In genomic region chr1:7961199-7962010, GRCh38 we compare ENCODE assay signal across 8 cellular contexts. TPM values are rescaled to one million over a fixed set of nuclear protein-coding genes. Genes with fewer than 3 reads are reported as not detected.
DNase-seq lines count a peak whose midpoint lies in the region; ATAC-seq and TF ChIP-seq lines count a peak whose summit lies in the region.

Gene PARK7 (plus strand): TSS chr1:7961711. CDS start chr1:7962786, 1,075 bp downstream.

- no peaks in the 10 kb centered on the region for H3K27me3 Mint-ChIP-seq in T-helper 17 cell

- ATAC-seq in GM18498 (IDR thresholded peaks at IDR 0.05; ENCODE audit: unreplicated experiment) (peak; percentile 92), HG02938 (IDR thresholded peaks at IDR 0.05; ENCODE audit: unreplicated experiment) (peak; percentile 93), T-helper 17 cell (peak; percentile 96)

- peaks cover 30% of the 10 kb centered on the region for H3K4me1 Mint-ChIP-seq in T-helper 17 cell

- peak within 1 kb of the TSS; percentile 76 for H3K4me3 ChIP-seq in left ventricle myocardium inferior
- peak within 1 kb of the TSS; percentile 75 to 93 for H3K4me3 ChIP-seq in prostate gland
- peak within 1 kb of the TSS; percentile 84 for H3K4me3 ChIP-seq in urinary bladder (ENCODE audit: low read depth, low read length)

- TF ChIP-seq CTCF in left ventricle myocardium inferior (IDR thresholded peaks at IDR 0.05; ENCODE audit: borderline replicate concordance) (peak; percentile 62), prostate gland (IDR thresholded peaks at IDR 0.05) (peak in 2 of 4 experiments; percentile 64 to 73)

- H3K27me3 ChIP-seq in left ventricle myocardium inferior (ENCODE audit: low read depth) (no peaks in the 10 kb centered on the region), prostate gland (replicated peaks; ENCODE audit: insufficient read depth) (no peaks in the 10 kb centered on the region)

- DNase-seq in NCI-H1694 treated with DMSO at 0.1 percent for 48 hours (lab: John Stamatoyannopoulos, UW) (peak; percentile 88), T-helper 17 cell (peak; percentile 99 to 100 (median 100)), amygdala (lab: John Stamatoyannopoulos, UW) (peak; percentile 94 to 100 (median 99)), left ventricle myocardium inferior (peak; percentile 100), prostate gland (ENCODE audit: low spot score) (peak; percentile 98)

- peak within 1 kb of the TSS; percentile 99 for H3K4me3 Mint-ChIP-seq in T-helper 17 cell

- H3K27ac ChIP-seq in left ventricle myocardium inferior (replicated peaks) (peak within 1 kb of the TSS; percentile 92), prostate gland (peak within 1 kb of the TSS; percentile 86 to 94), urinary bladder (ENCODE audit: low read depth) (peak within 1 kb of the TSS; percentile 89)

- peak within 1 kb of the TSS; percentile 99 for H3K27ac Mint-ChIP-seq in T-helper 17 cell

- TF ChIP-seq POLR2A in prostate gland (IDR thresholded peaks at IDR 0.05): peak; percentile 85

- intact Hi-C loops in left ventricle myocardium inferior (cut with micrococcal nuclease): no loop called here
- intact Hi-C loops in prostate gland (cut with DNase I): no loop called here

- H3K36me3 ChIP-seq in left ventricle myocardium inferior (peaks cover 36% of the 10 kb centered on the region), prostate gland (peaks cover 0 to 7% of the 10 kb centered on the region in 2 donors), urinary bladder (ENCODE audit: insufficient read depth) (peaks cover 2% of the 10 kb centered on the region)

- 1% methylated on average over 47 of the region's 81 CpGs for WGBS in prostate gland
- under 1% methylated on average over 81 of the region's 81 CpGs for WGBS in urinary bladder

- peaks cover 55% of the 10 kb centered on the region for H3K4me1 ChIP-seq in left ventricle myocardium inferior
- H3K4me1 ChIP-seq in prostate gland (replicated peaks): peaks cover 10% of the 10 kb centered on the region
- H3K4me1 ChIP-seq in urinary bladder (ENCODE audit: insufficient read depth): no peaks in the 10 kb centered on the region

- H3K9me3 ChIP-seq in T-helper 17 cell (ENCODE audit: control insufficient read depth, low read length, poor library complexity, severe bottlenecking): no peaks in the 10 kb centered on the region
- H3K9me3 ChIP-seq in left ventricle myocardium inferior (replicated peaks): no peaks in the 10 kb centered on the region
- H3K9me3 ChIP-seq in prostate gland: no peaks in the 10 kb centered on the region

- peaks cover 3% of the 10 kb centered on the region for H3K36me3 Mint-ChIP-seq in T-helper 17 cell (ENCODE audit: low read depth)

RNA-seq across cellular contexts. Expression of gene PARK7, which starts in this region (rescaled TPM):
- 100 to 1,000 TPM; 106 to 123 TPM for total RNA-seq in T-helper 17 cell
- total RNA-seq in left ventricle myocardium inferior: 329 TPM
- 100 to 1,000 TPM; 156 to 284 TPM for total RNA-seq in prostate gland
- total RNA-seq in urinary bladder: 132 TPM
- polyA plus RNA-seq in urinary bladder: 297 TPM

Comparison
In these comparisons a context has a peak if more than half of its experiments do, and no peak if none do; other contexts are left out.
1. Peak in every context shown above with its lines: DNase-seq, ATAC-seq, H3K4me3 ChIP-seq and H3K27ac ChIP-seq.